15 cellular contexts compared by ENCODE assay signal in genomic region chr12:24730461-24730896, GRCh38.
DNase-seq lines count a peak whose midpoint lies in the region; ATAC-seq, FAIRE-seq and TF ChIP-seq lines count a peak whose summit lies in the region.
"Had no signal": no experiment of that assay in that cellular context is flagged by ENCODE, and none has a peak within 500 bp of the region (broad histone marks: within the 10 kb centered on the region; RNA-seq: fewer than 3 reads in every experiment).

No MANE protein-coding gene starts in this region.

- no peak for FAIRE-seq in GM12878 (lab: Jason Lieb, UNC)
- FAIRE-seq: astrocyte, K562 had no signal

- no TSS peak for BruUV-seq in GM12878 (replicated peaks; lab: Mats Ljungman, UMichigan)

- TF ChIP-seq POLR2A in GM12878 (IDR thresholded peaks at IDR 0.05; ENCODE audit: low read depth, low read length) (no peak), breast epithelium (IDR thresholded peaks at IDR 0.05) (no peak), stomach (IDR thresholded peaks at IDR 0.05) (no peak)

- TF ChIP-seq EP300 in GM12878 (IDR thresholded peaks at IDR 0.05; ENCODE audit: borderline replicate concordance in 1 of 2, control insufficient read depth in 1 of 2, low read depth in 2 of 2, low read length in 2 of 2), result no peak
- TF ChIP-seq EP300 in stomach (IDR thresholded peaks at IDR 0.05), result no peak

- H3K79me2 ChIP-seq in GM12878 (ENCODE audit: control insufficient read depth, insufficient read depth, low read length), result no peaks in the 10 kb centered on the region

- peak overlapping the region; percentile 26 for H3K27ac Mint-ChIP-seq in activated CD4-positive, alpha-beta T cell treated with anti-CD3 and anti-CD28 coated beads, Interleukin-2, amount 10 ng/mL, durations not matched to agents 24 days and 14 days

- intact Hi-C loops in activated CD4-positive, alpha-beta T cell treated with anti-CD3 and anti-CD28 coated beads, Interleukin-2, amount 10 ng/mL, durations not matched to agents 24 days and 14 days (cut with micrococcal nuclease), result loop anchor here (1.0 to 5.0 kb wide), 5 partner anchors 24 to 217 kb away; partner anchors contain the start of gene BCAT1
- intact Hi-C loops in GM12878 (cut with micrococcal nuclease; ENCODE audit: unreplicated experiment), result loop anchor here (5.0 kb wide), 1 partner anchor 133 kb away; no protein-coding TSS in a partner anchor
- intact Hi-C loops in breast epithelium (cut with DNase I; ENCODE audit: low total_unique reads), result no loop called here
- intact Hi-C loops in stomach (cut with DNase I; ENCODE audit: low total_unique reads), result no loop called here

- no peak overlapping the region for H3K4me3 Mint-ChIP-seq in activated CD4-positive, alpha-beta T cell treated with anti-CD3 and anti-CD28 coated beads, Interleukin-2, amount 10 ng/mL, durations not matched to agents 24 days and 14 days

- H3K27me3 Mint-ChIP-seq in activated CD4-positive, alpha-beta T cell treated with anti-CD3 and anti-CD28 coated beads, Interleukin-2, amount 10 ng/mL, durations not matched to agents 24 days and 14 days, result no peaks in the 10 kb centered on the region

- H3K4me3 ChIP-seq in GM12878 (no peak overlapping the region), breast epithelium (no peak overlapping the region), stomach (no peak overlapping the region)
- H3K4me3 ChIP-seq: K562, ovary, spleen had no signal

- H3K27ac ChIP-seq in GM12878 (ENCODE audit: control insufficient read depth, insufficient read depth), result no peak overlapping the region
- no peak overlapping the region for H3K27ac ChIP-seq in breast epithelium
- no peak overlapping the region for H3K27ac ChIP-seq in stomach
- H3K27ac ChIP-seq: ovary, spleen had no signal

- no peaks in the 10 kb centered on the region for H4K20me1 ChIP-seq in GM12878 (ENCODE audit: control insufficient read depth, insufficient read depth)

- no peak overlapping the region for H2AFZ ChIP-seq in GM12878 (ENCODE audit: control insufficient read depth, low read depth, low read length)

- H3K9me3 Mint-ChIP-seq in activated CD4-positive, alpha-beta T cell treated with anti-CD3 and anti-CD28 coated beads, Interleukin-2, amount 10 ng/mL, durations not matched to agents 24 days and 14 days, result peaks cover 5% of the 10 kb centered on the region

- in situ Hi-C loops in GM12878 (cut with MboI), result no loop called here

- H3K36me3 Mint-ChIP-seq in activated CD4-positive, alpha-beta T cell treated with anti-CD3 and anti-CD28 coated beads, Interleukin-2, amount 10 ng/mL, durations not matched to agents 24 days and 14 days (ENCODE audit: low read depth), result no peaks in the 10 kb centered on the region

- H3K9ac ChIP-seq in GM12878 (ENCODE audit: control insufficient read depth, insufficient read depth, low read length), result no peak overlapping the region

- H3K4me1 ChIP-seq in GM12878 (ENCODE audit: control insufficient read depth, insufficient read depth, low read length), result peaks cover 7% of the 10 kb centered on the region
- no peaks in the 10 kb centered on the region for H3K4me1 ChIP-seq in breast epithelium
- no peaks in the 10 kb centered on the region for H3K4me1 ChIP-seq in stomach

- CTCF ChIA-PET in GM12878 (lab: Yijun Ruan, JAX), result interaction anchor here (1.0 to 1.2 kb wide), 2 partner anchors 48 to 405 kb away, joined by 3 read pairs; no protein-coding TSS in a partner anchor

- POLR2A ChIA-PET in GM12878 (lab: Charles Lee), result no interaction called here

- H3K36me3 ChIP-seq in GM12878 (ENCODE audit: control insufficient read depth in 2 of 2, insufficient read depth in 2 of 2, low read length in 1 of 2) (no peaks in the 10 kb centered on the region), breast epithelium (no peaks in the 10 kb centered on the region), stomach (no peaks in the 10 kb centered on the region)
- H3K36me3 ChIP-seq: ovary, spleen had no signal

- ATAC-seq in GM19395 (IDR thresholded peaks at IDR 0.05; ENCODE audit: unreplicated experiment), result peak; percentile 64
- peak; percentile 60 for ATAC-seq in HG03039 (IDR thresholded peaks at IDR 0.05; ENCODE audit: unreplicated experiment)
- ATAC-seq in GM12878, result peak; percentile 47
- ATAC-seq: K562 had no signal

- no peak overlapping the region for H3K4me2 ChIP-seq in GM12878 (ENCODE audit: control insufficient read depth, insufficient read depth)

- no peak for DNase-seq in activated CD4-positive, alpha-beta T cell treated with anti-CD3 and anti-CD28 coated beads, Interleukin-2, amount 10 ng/mL, durations not matched to agents 24 days and 14 days
- DNase-seq in activated CD4-positive, alpha-beta T cell treated with anti-CD3 and anti-CD28 coated beads for 4 hours, result no peak
- DNase-seq in GM12878 (ENCODE audit: low read depth, low spot score), result no peak
- DNase-seq in breast epithelium (ENCODE audit: low spot score in 2 of 2), result no peak
- no peak for DNase-seq in stomach
- no peak for DNase-seq in H4 (ENCODE audit: low spot score)
- DNase-seq: Caco-2, NCI-H1694, ovary, SHP77, spleen had no signal

- RAD21 ChIA-PET in GM12878 (lab: Charles Lee; ENCODE audit: unreplicated experiment), result no interaction called here

- TF ChIP-seq CTCF in GM12878 (IDR thresholded peaks at IDR 0.05 in 2 of 3, conservative IDR thresholded peaks at IDR 0.05 in 1 of 3; ENCODE audit: control insufficient read depth in 2 of 3, extremely low read depth in 1 of 3, insufficient read depth in 1 of 3, low read depth in 3 of 3, low read length in 3 of 3) (no peak), breast epithelium (IDR thresholded peaks at IDR 0.05) (no peak), stomach (IDR thresholded peaks at IDR 0.05) (no peak)

- TF ChIP-seq RAD21 in GM12878 (IDR thresholded peaks at IDR 0.05; ENCODE audit: insufficient read depth, low read depth, low read length), result no peak

- SMC1A ChIA-PET in GM12878 (lab: Charles Lee; ENCODE audit: uncharacterized antibody, unreplicated experiment), result interaction anchor here (0.6 to 1.6 kb wide), 4 partner anchors 9 to 25 kb away, joined by 3 to 5 read pairs (median 4); no protein-coding TSS in a partner anchor

- 42% methylated on average over 1 of the region's 1 CpG for WGBS in GM12878 (ENCODE audit: insufficient coverage, insufficient replicate concordance, low lambda C conversion rate, missing lambda C conversion rate)
- 67 to 96% (median 90%) methylated on average over 1 of the region's 1 CpG for WGBS in stomach, 5 donors

- peaks cover 19% of the 10 kb centered on the region for H3K4me1 Mint-ChIP-seq in activated CD4-positive, alpha-beta T cell treated with anti-CD3 and anti-CD28 coated beads, Interleukin-2, amount 10 ng/mL, durations not matched to agents 24 days and 14 days

- no peaks in the 10 kb centered on the region for H3K9me3 ChIP-seq in GM12878 (replicated peaks; ENCODE audit: control insufficient read depth, insufficient read depth, low read length)
- no peaks in the 10 kb centered on the region for H3K9me3 ChIP-seq in breast epithelium
- no peaks in the 10 kb centered on the region for H3K9me3 ChIP-seq in stomach
- H3K9me3 ChIP-seq: Caco-2, ovary, spleen had no signal

- peaks cover 3 to 5% of the 10 kb centered on the region in 2 experiments; a peak in 3 of 4 replicates for H3K27me3 ChIP-seq in GM12878 (replicated peaks in 1 of 2; ENCODE audit: control insufficient read depth in 2 of 2, insufficient read depth in 2 of 2, low read length in 1 of 2)
- H3K27me3 ChIP-seq in breast epithelium, result no peaks in the 10 kb centered on the region
- no peaks in the 10 kb centered on the region for H3K27me3 ChIP-seq in stomach
- H3K27me3 ChIP-seq: ovary, spleen had no signal

TF ChIP-seq in GM12878, 131 proteins besides CTCF, POLR2A, EP300 and RAD21 (continues in another document):
- peak; percentile 89 for TF ChIP-seq RUNX3 (IDR thresholded peaks at IDR 0.05; ENCODE audit: low read length)
- peak; percentile 40; the same call in 1 of the 2 replicates for TF ChIP-seq GABPA (IDR thresholded peaks at IDR 0.05; ENCODE audit: low read depth)
- peak; percentile 76; the same call in 1 of the 2 replicates for TF ChIP-seq MEF2A (IDR thresholded peaks at IDR 0.05; ENCODE audit: insufficient read depth, low read depth, low read length)
- peak; percentile 93 for TF ChIP-seq NFIC (IDR thresholded peaks at IDR 0.05; ENCODE audit: low read depth, low read length)
- TF ChIP-seq FOXM1 (IDR thresholded peaks at IDR 0.05; ENCODE audit: low read depth, low read length), result peak; percentile 83; the same call in 1 of the 2 replicates
- TF ChIP-seq BCL3 (IDR thresholded peaks at IDR 0.05; ENCODE audit: borderline replicate concordance, insufficient read depth, low read depth, low read length, poor library complexity, severe bottlenecking), result peak; percentile 28
- TF ChIP-seq ZNF217 (IDR thresholded peaks at IDR 0.05), result peak; percentile 58; the same call in 1 of the 2 replicates
- TF ChIP-seq RELB (IDR thresholded peaks at IDR 0.05; ENCODE audit: low read depth), result no peak
- TF ChIP-seq CEBPB (IDR thresholded peaks at IDR 0.05; ENCODE audit: borderline replicate concordance in 1 of 2, low read depth in 2 of 2, low read length in 2 of 2), result 0 out of 4 replicates have a peak, but pooled peaks of 1 of the 2 experiments have one; percentile 49
- TF ChIP-seq LARP7 (IDR thresholded peaks at IDR 0.05), result no peak
- TF ChIP-seq CBFB (IDR thresholded peaks at IDR 0.05; ENCODE audit: low read depth), result 0 out of 2 replicates have a peak, but pooled peaks have one; percentile 47
- TF ChIP-seq STAT1 (conservative IDR thresholded peaks at IDR 0.05), result no peak

Comparison
In these comparisons a context has a peak if more than half of its experiments do, and no peak if none do; other contexts are left out.
1. intact Hi-C loops: an anchor here in activated CD4-positive, alpha-beta T cell treated with anti-CD3 and anti-CD28 coated beads, Interleukin-2, amount 10 ng/mL, durations not matched to agents 24 days and 14 days (1.0 to 5.0 kb wide) and GM12878 (5.0 kb wide); none called in breast epithelium and stomach.